In the genomic region with DNA sequence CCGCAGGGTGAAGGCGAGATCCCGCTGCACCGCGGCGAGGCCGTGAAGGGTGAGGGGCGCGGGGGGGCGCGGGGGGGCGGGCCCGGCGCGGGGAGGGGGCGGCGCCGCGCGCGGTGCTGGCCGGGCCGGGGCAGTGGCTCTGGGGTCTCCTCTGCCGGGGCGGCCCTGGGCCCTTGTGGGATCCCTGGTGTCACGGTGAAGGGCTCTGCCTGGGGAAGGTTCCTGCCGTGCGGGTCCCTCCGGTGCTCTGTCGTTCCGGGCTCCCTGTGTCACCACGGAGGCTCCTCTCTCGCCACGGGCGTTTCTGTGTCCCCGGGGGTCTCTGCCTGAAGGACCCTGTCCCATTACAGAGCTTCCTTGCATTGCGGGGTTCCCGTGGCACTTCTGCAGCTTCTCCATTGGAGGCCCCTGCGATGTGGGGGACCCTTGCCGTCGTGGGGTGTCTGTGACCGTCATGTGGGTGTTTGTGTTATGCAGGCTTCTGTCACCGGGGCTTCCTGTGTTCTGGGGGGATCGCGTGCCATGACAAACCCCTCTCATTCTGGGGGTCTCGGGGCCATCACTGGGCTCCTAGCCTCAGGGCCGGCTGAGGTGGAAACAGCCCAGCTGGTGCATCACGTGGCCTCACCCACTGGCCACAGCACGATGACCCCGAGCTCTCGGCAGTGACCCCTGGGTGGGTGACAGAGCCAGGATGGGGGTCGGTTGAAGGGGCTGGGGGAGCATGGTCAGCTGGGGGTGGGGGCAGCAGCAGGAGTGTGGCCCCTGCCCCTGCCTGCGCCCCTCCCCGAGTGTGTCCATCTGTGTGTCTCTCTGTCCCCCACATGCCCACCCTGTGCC, we compare ENCODE assay signal across 1 cellular context.
TF ChIP-seq lines count a peak whose summit lies in the region.

No MANE protein-coding gene starts in this region.

TF ChIP-seq in H1, 55 proteins besides CTCF, POLR2A, EP300 and RAD21:
- TF ChIP-seq NRF1 (IDR thresholded peaks at IDR 0.05; ENCODE audit: low read depth, low read length) (no peak), YY1 (IDR thresholded peaks at IDR 0.05; ENCODE audit: low read depth, low read length) (no peak), FOSL1 (IDR thresholded peaks at IDR 0.05; ENCODE audit: insufficient read depth, low read depth, low read length) (no peak), CBX5 (IDR thresholded peaks at IDR 0.05; ENCODE audit: low read depth, low read length) (no peak), GTF2F1 (IDR thresholded peaks at IDR 0.05; ENCODE audit: borderline replicate concordance, low read depth, low read length) (no peak), KDM1A (IDR thresholded peaks at IDR 0.05; ENCODE audit: borderline replicate concordance, low read length) (no peak), SP1 (IDR thresholded peaks at IDR 0.05; ENCODE audit: low read depth, low read length) (no peak), CBX8 (IDR thresholded peaks at IDR 0.05; ENCODE audit: borderline replicate concordance, low read depth, low read length) (no peak), BACH1 (IDR thresholded peaks at IDR 0.05; ENCODE audit: low read length) (no peak), TAF7 (optimal IDR thresholded peaks at IDR 0.05; ENCODE audit: borderline replicate concordance, low read depth, low read length) (no peak), EZH2 (IDR thresholded peaks at IDR 0.05; ENCODE audit: low read depth, low read length, severe bottlenecking) (peak; percentile 44), SIN3A (conservative IDR thresholded peaks at IDR 0.05 in 1 of 2, IDR thresholded peaks at IDR 0.05 in 1 of 2; ENCODE audit: low read depth in 1 of 2, low read length in 2 of 2) (no peak), SP4 (IDR thresholded peaks at IDR 0.05; ENCODE audit: low read length) (no peak), TCF12 (IDR thresholded peaks at IDR 0.05; ENCODE audit: low read depth, low read length) (no peak), SUZ12 (IDR thresholded peaks at IDR 0.05; ENCODE audit: low read length) (peak; percentile 44; the same call in 1 of the 2 replicates)
- TF ChIP-seq, protein P1, sequence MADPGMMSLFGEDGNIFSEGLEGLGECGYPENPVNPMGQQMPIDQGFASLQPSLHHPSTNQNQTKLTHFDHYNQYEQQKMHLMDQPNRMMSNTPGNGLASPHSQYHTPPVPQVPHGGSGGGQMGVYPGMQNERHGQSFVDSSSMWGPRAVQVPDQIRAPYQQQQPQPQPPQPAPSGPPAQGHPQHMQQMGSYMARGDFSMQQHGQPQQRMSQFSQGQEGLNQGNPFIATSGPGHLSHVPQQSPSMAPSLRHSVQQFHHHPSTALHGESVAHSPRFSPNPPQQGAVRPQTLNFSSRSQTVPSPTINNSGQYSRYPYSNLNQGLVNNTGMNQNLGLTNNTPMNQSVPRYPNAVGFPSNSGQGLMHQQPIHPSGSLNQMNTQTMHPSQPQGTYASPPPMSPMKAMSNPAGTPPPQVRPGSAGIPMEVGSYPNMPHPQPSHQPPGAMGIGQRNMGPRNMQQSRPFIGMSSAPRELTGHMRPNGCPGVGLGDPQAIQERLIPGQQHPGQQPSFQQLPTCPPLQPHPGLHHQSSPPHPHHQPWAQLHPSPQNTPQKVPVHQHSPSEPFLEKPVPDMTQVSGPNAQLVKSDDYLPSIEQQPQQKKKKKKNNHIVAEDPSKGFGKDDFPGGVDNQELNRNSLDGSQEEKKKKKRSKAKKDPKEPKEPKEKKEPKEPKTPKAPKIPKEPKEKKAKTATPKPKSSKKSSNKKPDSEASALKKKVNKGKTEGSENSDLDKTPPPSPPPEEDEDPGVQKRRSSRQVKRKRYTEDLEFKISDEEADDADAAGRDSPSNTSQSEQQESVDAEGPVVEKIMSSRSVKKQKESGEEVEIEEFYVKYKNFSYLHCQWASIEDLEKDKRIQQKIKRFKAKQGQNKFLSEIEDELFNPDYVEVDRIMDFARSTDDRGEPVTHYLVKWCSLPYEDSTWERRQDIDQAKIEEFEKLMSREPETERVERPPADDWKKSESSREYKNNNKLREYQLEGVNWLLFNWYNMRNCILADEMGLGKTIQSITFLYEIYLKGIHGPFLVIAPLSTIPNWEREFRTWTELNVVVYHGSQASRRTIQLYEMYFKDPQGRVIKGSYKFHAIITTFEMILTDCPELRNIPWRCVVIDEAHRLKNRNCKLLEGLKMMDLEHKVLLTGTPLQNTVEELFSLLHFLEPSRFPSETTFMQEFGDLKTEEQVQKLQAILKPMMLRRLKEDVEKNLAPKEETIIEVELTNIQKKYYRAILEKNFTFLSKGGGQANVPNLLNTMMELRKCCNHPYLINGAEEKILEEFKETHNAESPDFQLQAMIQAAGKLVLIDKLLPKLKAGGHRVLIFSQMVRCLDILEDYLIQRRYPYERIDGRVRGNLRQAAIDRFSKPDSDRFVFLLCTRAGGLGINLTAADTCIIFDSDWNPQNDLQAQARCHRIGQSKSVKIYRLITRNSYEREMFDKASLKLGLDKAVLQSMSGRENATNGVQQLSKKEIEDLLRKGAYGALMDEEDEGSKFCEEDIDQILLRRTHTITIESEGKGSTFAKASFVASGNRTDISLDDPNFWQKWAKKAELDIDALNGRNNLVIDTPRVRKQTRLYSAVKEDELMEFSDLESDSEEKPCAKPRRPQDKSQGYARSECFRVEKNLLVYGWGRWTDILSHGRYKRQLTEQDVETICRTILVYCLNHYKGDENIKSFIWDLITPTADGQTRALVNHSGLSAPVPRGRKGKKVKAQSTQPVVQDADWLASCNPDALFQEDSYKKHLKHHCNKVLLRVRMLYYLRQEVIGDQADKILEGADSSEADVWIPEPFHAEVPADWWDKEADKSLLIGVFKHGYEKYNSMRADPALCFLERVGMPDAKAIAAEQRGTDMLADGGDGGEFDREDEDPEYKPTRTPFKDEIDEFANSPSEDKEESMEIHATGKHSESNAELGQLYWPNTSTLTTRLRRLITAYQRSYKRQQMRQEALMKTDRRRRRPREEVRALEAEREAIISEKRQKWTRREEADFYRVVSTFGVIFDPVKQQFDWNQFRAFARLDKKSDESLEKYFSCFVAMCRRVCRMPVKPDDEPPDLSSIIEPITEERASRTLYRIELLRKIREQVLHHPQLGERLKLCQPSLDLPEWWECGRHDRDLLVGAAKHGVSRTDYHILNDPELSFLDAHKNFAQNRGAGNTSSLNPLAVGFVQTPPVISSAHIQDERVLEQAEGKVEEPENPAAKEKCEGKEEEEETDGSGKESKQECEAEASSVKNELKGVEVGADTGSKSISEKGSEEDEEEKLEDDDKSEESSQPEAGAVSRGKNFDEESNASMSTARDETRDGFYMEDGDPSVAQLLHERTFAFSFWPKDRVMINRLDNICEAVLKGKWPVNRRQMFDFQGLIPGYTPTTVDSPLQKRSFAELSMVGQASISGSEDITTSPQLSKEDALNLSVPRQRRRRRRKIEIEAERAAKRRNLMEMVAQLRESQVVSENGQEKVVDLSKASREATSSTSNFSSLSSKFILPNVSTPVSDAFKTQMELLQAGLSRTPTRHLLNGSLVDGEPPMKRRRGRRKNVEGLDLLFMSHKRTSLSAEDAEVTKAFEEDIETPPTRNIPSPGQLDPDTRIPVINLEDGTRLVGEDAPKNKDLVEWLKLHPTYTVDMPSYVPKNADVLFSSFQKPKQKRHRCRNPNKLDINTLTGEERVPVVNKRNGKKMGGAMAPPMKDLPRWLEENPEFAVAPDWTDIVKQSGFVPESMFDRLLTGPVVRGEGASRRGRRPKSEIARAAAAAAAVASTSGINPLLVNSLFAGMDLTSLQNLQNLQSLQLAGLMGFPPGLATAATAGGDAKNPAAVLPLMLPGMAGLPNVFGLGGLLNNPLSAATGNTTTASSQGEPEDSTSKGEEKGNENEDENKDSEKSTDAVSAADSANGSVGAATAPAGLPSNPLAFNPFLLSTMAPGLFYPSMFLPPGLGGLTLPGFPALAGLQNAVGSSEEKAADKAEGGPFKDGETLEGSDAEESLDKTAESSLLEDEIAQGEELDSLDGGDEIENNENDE (IDR thresholded peaks at IDR 0.05; ENCODE audit: insufficient replicate concordance, low read length), result no peak
TF ChIP-seq in H1: peak in this region for 2.
